In genomic region chr2:185291035-185291647, GRCh38 we compare ENCODE assay signal across 9 cellular contexts.
A peak's percentile ranks its signal among the peaks of the same experiment; 100 is the strongest.
DNase-seq lines count a peak whose midpoint lies in the region; ATAC-seq, FAIRE-seq and TF ChIP-seq lines count a peak whose summit lies in the region.
"Had no signal": no experiment of that assay in that cellular context is flagged by ENCODE, and none has a peak within 500 bp of the region (broad histone marks: within the 10 kb centered on the region; RNA-seq: fewer than 3 reads in every experiment).

No MANE protein-coding gene starts in this region.

- POLR2A ChIA-PET in AG04450 (lab: Yijun Ruan, JAX): no interaction called here

- H2AFZ ChIP-seq in MM.1S (ENCODE audit: low read length): no peak overlapping the region

- no peaks in the 10 kb centered on the region for H3F3A ChIP-seq in MM.1S (ENCODE audit: insufficient read depth, low read length)

- H3K9ac ChIP-seq in MM.1S (ENCODE audit: low read length): no peak overlapping the region

- peak; percentile 97 for ATAC-seq in HG02610 (IDR thresholded peaks at IDR 0.05; ENCODE audit: unreplicated experiment)

- no peak overlapping the region for H3K4me3 Mint-ChIP-seq in activated naive CD8-positive, alpha-beta T cell treated with anti-CD3 and anti-CD28 coated beads for 36 hours
- H3K4me3 Mint-ChIP-seq: IgD-negative memory B cell had no signal

- H3K79me2 ChIP-seq in MM.1S (ENCODE audit: low read length): no peaks in the 10 kb centered on the region

- no peaks in the 10 kb centered on the region for H3K36me3 ChIP-seq in MM.1S (replicated peaks; ENCODE audit: insufficient read depth, low read length)

- FAIRE-seq in urothelium cell line (lab: Jason Lieb, UNC): peak; percentile 65

- no peaks in the 10 kb centered on the region for H3K27me3 Mint-ChIP-seq in activated naive CD8-positive, alpha-beta T cell treated with anti-CD3 and anti-CD28 coated beads for 36 hours
- H3K27me3 Mint-ChIP-seq: IgD-negative memory B cell had no signal

- CTCF ChIA-PET in AG04450 (lab: Charles Lee): interaction anchor here (1.0 to 1.5 kb wide), 3 partner anchors 447 to 1173 kb away, joined by 3 to 6 read pairs (median 4); partner anchors contain the start of gene FSIP2

- H3K4me3 ChIP-seq in AG04450 (ENCODE audit: low read depth, low read length) (no peak overlapping the region), GM12875 (ENCODE audit: low read depth, low read length) (no peak overlapping the region), MM.1S (ENCODE audit: low read length) (no peak overlapping the region)

- no peaks in the 10 kb centered on the region for H3K9me3 Mint-ChIP-seq in activated naive CD8-positive, alpha-beta T cell treated with anti-CD3 and anti-CD28 coated beads for 36 hours
- H3K9me3 Mint-ChIP-seq: IgD-negative memory B cell had no signal

- TF ChIP-seq CTCF in AG04450 (IDR thresholded peaks at IDR 0.05; ENCODE audit: low read depth, low read length) (peak; percentile 60), GM12875 (IDR thresholded peaks at IDR 0.05; ENCODE audit: borderline replicate concordance, insufficient read depth, low read depth, low read length) (peak; percentile 83), MM.1S (IDR thresholded peaks at IDR 0.05; ENCODE audit: low read length) (peak; percentile 66)

- H3K9me2 ChIP-seq in MM.1S (replicated peaks; ENCODE audit: insufficient read depth, low read length): no peaks in the 10 kb centered on the region

- H3K36me3 Mint-ChIP-seq in activated naive CD8-positive, alpha-beta T cell treated with anti-CD3 and anti-CD28 coated beads for 36 hours: no peaks in the 10 kb centered on the region
- H3K36me3 Mint-ChIP-seq: IgD-negative memory B cell had no signal

- H3K27ac ChIP-seq in AG04450 (ENCODE audit: low read depth, low read length): no peak overlapping the region
- no peak overlapping the region for H3K27ac ChIP-seq in MM.1S (ENCODE audit: low read length)

- DNase-seq in AG04450 (ENCODE audit: low read depth, low spot score) (no peak), MM.1S (peak; percentile 50), iris pigment epithelial cell (ENCODE audit: low read depth) (peak; percentile 65), urothelium cell line (ENCODE audit: low spot score) (peak; percentile 17), 8988T (no peak)
- peak; percentile 6 for DNase-seq in activated naive CD8-positive, alpha-beta T cell treated with anti-CD3 and anti-CD28 coated beads for 36 hours

- H3K4me2 ChIP-seq in MM.1S (ENCODE audit: low read depth, low read length): no peak overlapping the region

- H3K27ac Mint-ChIP-seq in activated naive CD8-positive, alpha-beta T cell treated with anti-CD3 and anti-CD28 coated beads for 36 hours: no peak overlapping the region
- H3K27ac Mint-ChIP-seq: IgD-negative memory B cell had no signal

- H3K4me1 ChIP-seq in MM.1S (ENCODE audit: low read length): no peaks in the 10 kb centered on the region

- H3K9me3 ChIP-seq in AG04450 (ENCODE audit: control insufficient read depth, insufficient read depth, low read length) (no peaks in the 10 kb centered on the region; the same call in 1 of the 2 replicates), MM.1S (replicated peaks; ENCODE audit: insufficient read depth, low read length) (no peaks in the 10 kb centered on the region)

- H3K27me3 ChIP-seq in AG04450 (ENCODE audit: control insufficient read depth, insufficient read depth, low read length) (no peaks in the 10 kb centered on the region), MM.1S (replicated peaks; ENCODE audit: insufficient read depth, low read length) (no peaks in the 10 kb centered on the region)

- H3K4me1 Mint-ChIP-seq in activated naive CD8-positive, alpha-beta T cell treated with anti-CD3 and anti-CD28 coated beads for 36 hours: no peaks in the 10 kb centered on the region
- H3K4me1 Mint-ChIP-seq: IgD-negative memory B cell had no signal

- H4K20me1 ChIP-seq in MM.1S (ENCODE audit: insufficient read depth, low read length): no peaks in the 10 kb centered on the region

Comparison
In these comparisons a context has a peak if more than half of its experiments do, and no peak if none do; other contexts are left out.
1. DNase-seq: peak in MM.1S (single experiment), activated naive CD8-positive, alpha-beta T cell treated with anti-CD3 and anti-CD28 coated beads for 36 hours (single experiment), iris pigment epithelial cell (single experiment) and urothelium cell line (single experiment); none in AG04450 (single experiment) and 8988T (single experiment).
2. Peak in every context shown above with its lines, with median percentiles within 50 percentile points of each other: CTCF ChIP-seq.